Comparison of ENCODE assay signal across 8 cellular contexts in genomic region chr12:48156648-48157015, GRCh38. TPM values are rescaled to one million over a fixed set of nuclear protein-coding genes. Genes with fewer than 3 reads are reported as not detected.
DNase-seq lines count a peak whose midpoint lies in the region; ATAC-seq and TF ChIP-seq lines count a peak whose summit lies in the region.

No MANE protein-coding gene starts in this region.

- ATAC-seq in T-helper 17 cell (no peak), gastrocnemius medialis (peak; percentile 1 to 7), GM19455 (IDR thresholded peaks at IDR 0.05; ENCODE audit: unreplicated experiment) (no peak), GM21423 (IDR thresholded peaks at IDR 0.05; ENCODE audit: unreplicated experiment) (no peak)

- in situ Hi-C loops in GM23248 (cut with MboI) (no loop called here), gastrocnemius medialis (cut with MboI; ENCODE audit: low sequenced_read_pairs in 4 of 4) (loop anchor here in 1 of 4 donors (5.0 kb wide), 1 partner anchor 39 kb away; the partner anchor contains the start of gene PFKM)

- H3K4me1 ChIP-seq in GM23248 (ENCODE audit: insufficient read depth) (peaks cover 6% of the 10 kb centered on the region), gastrocnemius medialis (peaks cover 58 to 73% of the 10 kb centered on the region in 2 donors)

- H3K27ac ChIP-seq in GM23248 (peak overlapping the region; percentile 31; the same call in 1 of the 2 replicates), gastrocnemius medialis (peak overlapping the region; percentile 84 to 98 (median 93))

- H3K9me3 ChIP-seq in GM23248 (ENCODE audit: low read depth) (no peaks in the 10 kb centered on the region), T-helper 17 cell (ENCODE audit: control insufficient read depth, low read length, poor library complexity, severe bottlenecking) (no peaks in the 10 kb centered on the region), gastrocnemius medialis (no peaks in the 10 kb centered on the region)

- TF ChIP-seq POLR2A in gastrocnemius medialis (IDR thresholded peaks at IDR 0.05) = no peak

- H3K27me3 ChIP-seq in GM23248 (replicated peaks; ENCODE audit: insufficient read depth) = no peaks in the 10 kb centered on the region
- no peaks in the 10 kb centered on the region for H3K27me3 ChIP-seq in gastrocnemius medialis

- 21 to 22% methylated on average over 8 of the region's 8 CpGs for WGBS in GM23248 (ENCODE audit: low coverage in 1 of 2, low lambda C conversion rate in 2 of 2, missing lambda C conversion rate in 2 of 2), 2 experiments

- H3K36me3 ChIP-seq in GM23248 (ENCODE audit: low read depth) (no peaks in the 10 kb centered on the region), gastrocnemius medialis (peaks cover 0 to 10% of the 10 kb centered on the region in 2 donors)

- peaks cover 37% of the 10 kb centered on the region for H3K79me2 ChIP-seq in GM23248 (ENCODE audit: insufficient read depth)

- H3K27me3 Mint-ChIP-seq in T-helper 17 cell = no peaks in the 10 kb centered on the region

- intact Hi-C loops in gastrocnemius medialis (cut with DNase I; ENCODE audit: low total_unique reads) = loop anchor here (2.0 to 10.0 kb wide), 2 partner anchors 38 to 1892 kb away; partner anchors contain the start of genes PFKM and SLC38A1

- H3K9ac ChIP-seq in GM23248 = peak overlapping the region; percentile 85

- H3K4me1 Mint-ChIP-seq in T-helper 17 cell = peaks cover 26% of the 10 kb centered on the region

- no peaks in the 10 kb centered on the region for H4K20me1 ChIP-seq in GM23248 (ENCODE audit: insufficient read depth)

- H3K27ac Mint-ChIP-seq in T-helper 17 cell = peak overlapping the region; percentile 95

- H3K4me3 Mint-ChIP-seq in T-helper 17 cell = peak overlapping the region; percentile 95

- H3K4me2 ChIP-seq in GM23248 (ENCODE audit: unreplicated experiment) = peak overlapping the region; percentile 97

- no peak for TF ChIP-seq CTCF in gastrocnemius medialis (IDR thresholded peaks at IDR 0.05 in 4 of 5, conservative IDR thresholded peaks at IDR 0.05 in 1 of 5)

- H3K4me3 ChIP-seq in GM23248 (peak overlapping the region; percentile 93), gastrocnemius medialis (peak overlapping the region; percentile 63 to 82 (median 74))

- H3K9me2 ChIP-seq in GM23248 (ENCODE audit: insufficient read depth) = no peaks in the 10 kb centered on the region

- no peak for DNase-seq in GM23248
- DNase-seq in T-helper 17 cell = no peak
- DNase-seq in glomerular visceral epithelial cell (ENCODE audit: extremely low spot score) = peak; percentile 2
- DNase-seq in gastrocnemius medialis = no peak
- no peak for DNase-seq in NCI-H446 (lab: John Stamatoyannopoulos, UW)
- no peak for DNase-seq in DMS79 treated with DMSO at 0.1 percent for 48 hours (lab: John Stamatoyannopoulos, UW)

- no peaks in the 10 kb centered on the region for H3F3A ChIP-seq in GM23248 (ENCODE audit: insufficient read depth)

- peaks cover 2% of the 10 kb centered on the region for H3K36me3 Mint-ChIP-seq in T-helper 17 cell (ENCODE audit: low read depth)

- peak overlapping the region; percentile 99 for H2AFZ ChIP-seq in GM23248

RNA-seq across cellular contexts. Expression of gene ASB8, which starts 0.7 kb away (rescaled TPM):
- total RNA-seq in GM23248 (2014; rRNA removed; shearing (Covaris generic)) = 27.3 and 41.5 TPM in 2 replicates
- polyA plus RNA-seq in GM23248 (2016; fragmentation: Nextera tagmentation; extraction: Ambion mirVana) = 23.3 and 31.2 TPM in 2 replicates
- total RNA-seq in T-helper 17 cell (10 to 100 TPM; 39.0 to 59.6 TPM), gastrocnemius medialis (100 to 1,000 TPM; 134 to 359 (median 210) TPM)

RNA-seq across cellular contexts. Expression of gene CCDC184, which starts 26.8 kb away (rescaled TPM):
- total RNA-seq in GM23248 (2014; rRNA removed; shearing (Covaris generic)) = 1.0 and 1.7 TPM in 2 replicates
- 2.0 and 2.2 TPM in 2 replicates for polyA plus RNA-seq in GM23248 (2016; fragmentation: Nextera tagmentation; extraction: Ambion mirVana)
- total RNA-seq in T-helper 17 cell (1 to 10 TPM; 7.5 to 8.6 TPM), gastrocnemius medialis (1 to 10 TPM in 2 of 4 donors, under 1 TPM in 2; 0.38 to 2.0 (median 1.1) TPM)

RNA-seq across cellular contexts. Expression of gene PFKM, which starts 37.5 kb away (rescaled TPM):
- total RNA-seq in GM23248 (2014; rRNA removed; shearing (Covaris generic)) = 35.8 and 41.1 TPM in 2 replicates
- polyA plus RNA-seq in GM23248 (2016; fragmentation: Nextera tagmentation; extraction: Ambion mirVana) = 27.6 and 28.8 TPM in 2 replicates
- 10 to 100 TPM; 19.6 to 19.9 TPM for total RNA-seq in T-helper 17 cell
- 1,000 to 10,000 TPM in 1 of 4 donors, 100 to 1,000 TPM in 3; 341 to 1,022 (median 763) TPM for total RNA-seq in gastrocnemius medialis

RNA-seq across cellular contexts. Expression of gene OR10AD1, which starts 46.5 kb away (rescaled TPM):
- total RNA-seq in GM23248 (2014; rRNA removed; shearing (Covaris generic)) = not detected in 2 replicates
- not detected in 2 replicates for polyA plus RNA-seq in GM23248 (2016; fragmentation: Nextera tagmentation; extraction: Ambion mirVana)
- total RNA-seq in T-helper 17 cell = not detected
- not detected for total RNA-seq in gastrocnemius medialis

RNA-seq across cellular contexts. Expression of gene SENP1, which starts 50.8 kb away (rescaled TPM):
- 15.3 and 28.6 TPM in 2 replicates for total RNA-seq in GM23248 (2014; rRNA removed; shearing (Covaris generic))
- 6.1 and 6.7 TPM in 2 replicates for polyA plus RNA-seq in GM23248 (2016; fragmentation: Nextera tagmentation; extraction: Ambion mirVana)
- total RNA-seq in T-helper 17 cell (10 to 100 TPM; 26.9 to 33.8 TPM), gastrocnemius medialis (10 to 100 TPM in 3 of 4 donors, 1 to 10 TPM in 1; 8.7 to 19.1 (median 13.1) TPM)

Comparison
In these comparisons a context has a peak if more than half of its experiments do, and no peak if none do; other contexts are left out.
1. ATAC-seq: peak in gastrocnemius medialis (2 of 2); none in T-helper 17 cell (single experiment), GM19455 (single experiment) and GM21423 (single experiment).